In genomic region chr17:38352245-38353083, GRCh38 we compare ENCODE assay signal across 8 cellular contexts. TPM values are rescaled to one million over a fixed set of nuclear protein-coding genes. Genes with fewer than 3 reads are reported as not detected.
DNase-seq lines count a peak whose midpoint lies in the region; ATAC-seq and TF ChIP-seq lines count a peak whose summit lies in the region.

No MANE protein-coding gene starts in this region.

- H3K4me1 ChIP-seq in mucosa of descending colon (ENCODE audit: low read depth) (peaks cover 12% of the 10 kb centered on the region), tibial artery (peaks cover 0 to 50% (median 34%) of the 10 kb centered on the region in 4 donors)

- DNase-seq in NCI-H146 (lab: John Stamatoyannopoulos, UW) (peak; percentile 38), NCI-H146 treated with DMSO at 0.1 percent for 48 hours (lab: John Stamatoyannopoulos, UW; ENCODE audit: unreplicated experiment) (no peak), epithelial cell of esophagus (ENCODE audit: low read depth) (peak; percentile 30), mucosa of descending colon (peak in 2 of 3 donors; percentile 27 to 61), tibial artery (peak; percentile 37 to 68)
- peak; percentile 42 for DNase-seq in activated CD4-positive, CD25-positive, alpha-beta regulatory T cell treated with anti-CD3 and anti-CD28 coated beads, Interleukin-2, amount 50 U/mL, for 72 hours

- no peak for TF ChIP-seq CTCF in epithelial cell of esophagus (IDR thresholded peaks at IDR 0.05; ENCODE audit: insufficient read depth, low read depth, low read length, missing control alignments)
- TF ChIP-seq CTCF in mucosa of descending colon (IDR thresholded peaks at IDR 0.05): no peak
- no peak for TF ChIP-seq CTCF in tibial artery (IDR thresholded peaks at IDR 0.05)

- ATAC-seq in HG03354 (IDR thresholded peaks at IDR 0.05; ENCODE audit: poor library complexity, severe bottlenecking, unreplicated experiment) (peak; percentile 21), mucosa of descending colon (peak; percentile 21), HG03097 (IDR thresholded peaks at IDR 0.05; ENCODE audit: low FRiP score, unreplicated experiment) (no peak)

- peak overlapping the region; percentile 63 for H3K4me3 ChIP-seq in epithelial cell of esophagus (ENCODE audit: low read length)
- peak overlapping the region; percentile 64 for H3K4me3 ChIP-seq in mucosa of descending colon
- H3K4me3 ChIP-seq in tibial artery: peak overlapping the region; percentile 71 to 92

- H3K27ac ChIP-seq in tibial artery: peak overlapping the region; percentile 84 to 90

- H3K9me3 ChIP-seq in mucosa of descending colon (no peaks in the 10 kb centered on the region), tibial artery (no peaks in the 10 kb centered on the region)

- intact Hi-C loops in mucosa of descending colon (cut with DNase I, micrococcal nuclease) (no loop called here), tibial artery (cut with DNase I; ENCODE audit: low total_unique reads) (loop anchor here (10.0 kb wide), 2 partner anchors 132 to 382 kb away; partner anchors contain the start of gene CISD3)

- no peaks in the 10 kb centered on the region for H3K27me3 ChIP-seq in tibial artery

- H3K36me3 ChIP-seq in mucosa of descending colon (ENCODE audit: low read depth) (no peaks in the 10 kb centered on the region), tibial artery (no peaks in the 10 kb centered on the region)

RNA-seq across cellular contexts. Expression of gene SOCS7, which starts 0.8 kb away (rescaled TPM):
- 10 to 100 TPM; 11.4 to 26.2 (median 16.1) TPM for total RNA-seq in mucosa of descending colon

RNA-seq across cellular contexts. Expression of gene GPR179, which starts 8.7 kb away (rescaled TPM):
- total RNA-seq in mucosa of descending colon: under 1 TPM; 0.02 to 0.38 (median 0.09) TPM

RNA-seq across cellular contexts. Expression of gene MRPL45, which starts 55.5 kb away (rescaled TPM):
- 10 to 100 TPM; 25.7 to 28.1 (median 27.9) TPM for total RNA-seq in mucosa of descending colon
